8 cellular contexts compared by ENCODE assay signal in the genomic region with DNA sequence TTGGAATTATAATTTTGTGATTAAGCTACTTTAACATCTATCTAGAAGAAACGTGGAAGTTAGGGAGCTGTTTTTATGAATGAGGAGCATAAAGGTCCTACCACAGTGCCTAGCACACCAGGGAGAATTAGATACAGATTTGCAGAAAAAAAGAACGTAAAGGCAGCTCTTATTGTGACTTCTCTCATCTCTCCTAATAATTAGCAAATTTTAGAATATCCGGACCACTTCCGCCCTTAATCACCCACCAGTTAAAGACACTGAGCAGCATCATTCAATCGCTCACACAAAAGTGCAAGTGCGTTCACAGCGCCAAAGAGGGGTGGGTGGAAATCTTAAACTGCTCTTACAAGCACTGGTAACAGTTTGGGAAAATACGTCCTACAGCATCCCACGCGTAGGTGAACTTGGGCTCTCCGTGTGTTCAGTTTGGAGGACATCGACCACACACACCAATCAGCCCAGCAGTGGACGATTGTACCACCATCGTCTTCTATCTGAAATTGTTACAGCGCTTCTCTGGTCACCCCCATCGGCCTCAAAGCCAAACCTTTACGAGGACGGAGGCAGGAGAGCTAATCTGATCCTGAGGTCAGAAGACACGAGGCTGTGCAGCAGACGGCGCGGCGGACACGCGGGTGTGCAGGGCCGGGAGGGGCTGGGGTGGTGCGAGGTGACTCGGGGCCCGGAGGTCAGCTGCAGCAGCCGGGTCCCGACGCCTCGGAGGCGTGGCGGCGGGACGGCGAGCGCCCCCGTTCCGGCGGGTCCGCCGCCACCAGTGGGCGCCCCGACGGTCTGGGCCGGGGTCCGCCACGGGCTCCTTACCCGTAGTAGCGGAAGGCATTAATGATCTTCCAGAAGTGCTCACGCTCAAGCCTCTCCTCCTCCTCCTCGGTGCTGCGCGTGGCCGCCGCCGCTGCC. TPM values are rescaled to one million over a fixed set of nuclear protein-coding genes. Genes with fewer than 3 reads are reported as not detected.
DNase-seq lines count a peak whose midpoint lies in the region; ATAC-seq, FAIRE-seq and TF ChIP-seq lines count a peak whose summit lies in the region.

No MANE protein-coding gene starts in this region.

- H2AFZ ChIP-seq in trophoblast cell (ENCODE audit: insufficient read depth, low read length, poor library complexity): peak overlapping the region; percentile 83

- H3K9ac ChIP-seq in trophoblast cell (ENCODE audit: low read length): peak overlapping the region; percentile 80

- peak overlapping the region; percentile 91 for H3K27ac ChIP-seq in trophoblast cell (ENCODE audit: low read depth, low read length)
- H3K27ac ChIP-seq in upper lobe of right lung: peak overlapping the region; percentile 92

- peaks cover 6% of the 10 kb centered on the region for H3K79me1 ChIP-seq in trophoblast cell (ENCODE audit: low read length)

- no CpG with 5 or more reads among the region's 59 CpGs for WGBS in trophoblast cell (ENCODE audit: extremely low coverage, insufficient coverage, insufficient read length)

- intact Hi-C loops in Right ventricle myocardium superior (cut with DNase I): loop anchor here (5.0 kb wide), 1 partner anchor 50 kb away; no protein-coding TSS in a partner anchor
- intact Hi-C loops in upper lobe of right lung (cut with DNase I): no loop called here

- H3K27me3 ChIP-seq in trophoblast cell (ENCODE audit: insufficient read depth, low read length) (no peaks in the 10 kb centered on the region), upper lobe of right lung (no peaks in the 10 kb centered on the region)

- peak overlapping the region; percentile 81 for H3K18ac ChIP-seq in trophoblast cell (ENCODE audit: low read length)

- H2AK5ac ChIP-seq in trophoblast cell (ENCODE audit: low read length): no peak overlapping the region

- DNase-seq in CD1c-positive myeloid dendritic cell (ENCODE audit: extremely low spot score): peak; percentile 60
- DNase-seq in RCC 7860 (ENCODE audit: low spot score): peak; percentile 42
- DNase-seq in activated naive CD4-positive, alpha-beta T cell treated with anti-CD3 and anti-CD28 coated beads, Interleukin-2, amount 50 U/mL, for 72 hours (ENCODE audit: low spot score in 2 of 2): no peak
- DNase-seq in Right ventricle myocardium superior: peak; percentile 80
- peak; percentile 20 to 52 for DNase-seq in trophoblast cell
- DNase-seq in upper lobe of right lung: peak; percentile 88

- TF ChIP-seq CTCF in upper lobe of right lung (IDR thresholded peaks at IDR 0.05): no peak

- peak; percentile 59 for ATAC-seq in GM19324 (IDR thresholded peaks at IDR 0.05; ENCODE audit: low FRiP score, unreplicated experiment)
- ATAC-seq in HG03432 (IDR thresholded peaks at IDR 0.05; ENCODE audit: unreplicated experiment): peak; percentile 58
- ATAC-seq in activated naive CD4-positive, alpha-beta T cell treated with anti-CD3 and anti-CD28 coated beads, Interleukin-2, amount 50 U/mL, for 72 hours: peak; percentile 50 to 61
- ATAC-seq in Right ventricle myocardium superior (ENCODE audit: poor library complexity): peak; percentile 80
- ATAC-seq in upper lobe of right lung: peak; percentile 79

- peaks cover 6% of the 10 kb centered on the region for H3K79me2 ChIP-seq in trophoblast cell (ENCODE audit: control insufficient read depth, insufficient read depth, low read length, poor library complexity)

- peak overlapping the region; percentile 78 for H4K8ac ChIP-seq in trophoblast cell (ENCODE audit: low read depth, low read length)

- H3K36me3 ChIP-seq in trophoblast cell (ENCODE audit: control insufficient read depth in 1 of 2, insufficient read depth in 2 of 2, low read length in 2 of 2) (no peaks in the 10 kb centered on the region), upper lobe of right lung (no peaks in the 10 kb centered on the region)

- H3K4me3 ChIP-seq in trophoblast cell (ENCODE audit: low read depth, low read length): peak overlapping the region; percentile 95
- H3K4me3 ChIP-seq in upper lobe of right lung: peak overlapping the region; percentile 82

- no peak for FAIRE-seq in RCC 7860 (lab: Jason Lieb, UNC)

- H3K14ac ChIP-seq in trophoblast cell (ENCODE audit: low read length): peak overlapping the region; percentile 88

- peak overlapping the region; percentile 48 for H3K4ac ChIP-seq in trophoblast cell (ENCODE audit: low read depth, low read length)

- peak overlapping the region; percentile 75 for H2BK5ac ChIP-seq in trophoblast cell (ENCODE audit: low read depth, low read length, poor library complexity)

- H4K12ac ChIP-seq in trophoblast cell (ENCODE audit: low read depth, low read length): peak overlapping the region; percentile 57

- H3K4me1 ChIP-seq in trophoblast cell (ENCODE audit: control insufficient read depth in 1 of 2, insufficient read depth in 2 of 2, low read length in 2 of 2) (no peaks in the 10 kb centered on the region), upper lobe of right lung (peaks cover 23% of the 10 kb centered on the region)

- H3K9me3 ChIP-seq in trophoblast cell (ENCODE audit: insufficient read depth, low read depth, low read length): no peaks in the 10 kb centered on the region
- no peaks in the 10 kb centered on the region for H3K9me3 ChIP-seq in upper lobe of right lung

- H3K23ac ChIP-seq in trophoblast cell (ENCODE audit: low read length): no peak overlapping the region

- peaks cover 11 to 14% of the 10 kb centered on the region in 2 donors for H3K36me3 Mint-ChIP-seq in activated naive CD4-positive, alpha-beta T cell treated with anti-CD3 and anti-CD28 coated beads, Interleukin-2, amount 50 U/mL, for 72 hours

- H4K91ac ChIP-seq in trophoblast cell (ENCODE audit: low read depth, low read length): peak overlapping the region; percentile 89

- peak overlapping the region; percentile 83 for H3K4me2 ChIP-seq in trophoblast cell (ENCODE audit: low read length)

- peak overlapping the region; percentile 7 for H2BK12ac ChIP-seq in trophoblast cell (ENCODE audit: low read length)

- no peaks in the 10 kb centered on the region for H3K9me3 Mint-ChIP-seq in activated naive CD4-positive, alpha-beta T cell treated with anti-CD3 and anti-CD28 coated beads, Interleukin-2, amount 50 U/mL, for 72 hours

- peak overlapping the region; percentile 82 for H2BK120ac ChIP-seq in trophoblast cell (ENCODE audit: insufficient read depth, low read length, poor library complexity)

- peak overlapping the region; percentile 90 to 95 for H3K27ac Mint-ChIP-seq in activated naive CD4-positive, alpha-beta T cell treated with anti-CD3 and anti-CD28 coated beads, Interleukin-2, amount 50 U/mL, for 72 hours

RNA-seq across cellular contexts. Expression of gene CARNMT1, which starts 0.6 kb away (rescaled TPM):
- 10 to 100 TPM; 20.1 to 29.4 TPM for total RNA-seq in activated naive CD4-positive, alpha-beta T cell treated with anti-CD3 and anti-CD28 coated beads, Interleukin-2, amount 50 U/mL, for 72 hours
- total RNA-seq in Right ventricle myocardium superior (12.6 TPM), upper lobe of right lung (15.7 TPM)
- 7.7 and 8.1 TPM in 2 replicates for polyA plus RNA-seq in trophoblast cell (2013)

Comparison
In these comparisons a context has a peak if more than half of its experiments do, and no peak if none do; other contexts are left out.
1. DNase-seq: peak in CD1c-positive myeloid dendritic cell (single experiment), RCC 7860 (single experiment), Right ventricle myocardium superior (single experiment), trophoblast cell (2 of 2) and upper lobe of right lung (single experiment); none in activated naive CD4-positive, alpha-beta T cell treated with anti-CD3 and anti-CD28 coated beads, Interleukin-2, amount 50 U/mL, for 72 hours (0 of 2).
2. Peak in every context shown above with its lines, with median percentiles within 50 percentile points of each other: ATAC-seq.